ENCODE assay signal across 2 cellular contexts in the genomic region with DNA sequence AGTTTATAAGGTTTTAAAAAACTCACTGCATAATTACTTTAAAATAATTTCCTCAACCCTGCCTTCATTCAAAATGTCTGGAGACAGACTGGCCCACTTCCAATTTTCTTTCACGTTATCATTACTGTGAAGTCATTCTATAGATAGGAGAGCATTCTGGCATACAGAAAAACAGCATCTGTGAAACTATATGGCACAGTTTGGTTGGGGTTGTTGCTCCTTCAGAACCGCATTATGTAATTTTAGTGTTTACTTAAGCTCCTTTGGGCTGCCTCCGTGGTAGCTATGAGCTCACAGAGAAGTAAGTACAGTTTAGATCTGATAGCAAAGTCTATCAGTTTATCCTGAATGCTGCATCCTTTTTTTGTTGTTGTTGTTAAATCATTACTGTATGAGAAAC.
TF ChIP-seq lines count a peak whose summit lies in the region.

No MANE protein-coding gene starts in this region.

TF ChIP-seq in SK-N-SH, 30 proteins besides CTCF, POLR2A, EP300 and RAD21:
- TF ChIP-seq NRF1 (IDR thresholded peaks at IDR 0.05; ENCODE audit: low read depth, low read length) (no peak), MXI1 (IDR thresholded peaks at IDR 0.05; ENCODE audit: low read depth, low read length) (no peak), RCOR1 (IDR thresholded peaks at IDR 0.05; ENCODE audit: low read length) (no peak), TAF1 (IDR thresholded peaks at IDR 0.05; ENCODE audit: borderline replicate concordance, low read depth, low read length) (no peak)

TF ChIP-seq in endothelial cell of umbilical vein, 7 proteins besides CTCF, POLR2A, EP300 and RAD21:
- TF ChIP-seq EZH2 (IDR thresholded peaks at IDR 0.05; ENCODE audit: borderline replicate concordance, low read depth, low read length, severe bottlenecking) = no peak
- TF ChIP-seq GATA2 (IDR thresholded peaks at IDR 0.05; ENCODE audit: insufficient read depth, insufficient read length, low read depth, low read length) = no peak
- TF ChIP-seq JUN (IDR thresholded peaks at IDR 0.05; ENCODE audit: borderline replicate concordance, insufficient read depth, insufficient read length, low read depth) = no peak
- TF ChIP-seq, protein P1, sequence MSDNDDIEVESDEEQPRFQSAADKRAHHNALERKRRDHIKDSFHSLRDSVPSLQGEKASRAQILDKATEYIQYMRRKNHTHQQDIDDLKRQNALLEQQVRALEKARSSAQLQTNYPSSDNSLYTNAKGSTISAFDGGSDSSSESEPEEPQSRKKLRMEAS (IDR thresholded peaks at IDR 0.05; ENCODE audit: insufficient read depth, insufficient read length) = no peak
- TF ChIP-seq FOS (IDR thresholded peaks at IDR 0.05; ENCODE audit: borderline replicate concordance, insufficient read depth, low read length) = no peak
- no peak for TF ChIP-seq POLR2AphosphoS5 (IDR thresholded peaks at IDR 0.05; ENCODE audit: insufficient read depth, low read depth, low read length)
- no peak for TF ChIP-seq MYC (IDR thresholded peaks at IDR 0.05; ENCODE audit: low read depth, low read length)
